In genomic region chr1:192550922-192551534, GRCh38 we compare ENCODE assay signal across 9 cellular contexts. TPM values are rescaled to one million over a fixed set of nuclear protein-coding genes. Genes with fewer than 3 reads are reported as not detected.
A peak's percentile ranks its signal among the peaks of the same experiment; 100 is the strongest.
DNase-seq lines count a peak whose midpoint lies in the region; ATAC-seq, FAIRE-seq and TF ChIP-seq lines count a peak whose summit lies in the region.
"Had no signal": no experiment of that assay in that cellular context is flagged by ENCODE, and none has a peak within 500 bp of the region (broad histone marks: within the 10 kb centered on the region; RNA-seq: fewer than 3 reads in every experiment).

No MANE protein-coding gene starts in this region.

- no peaks in the 10 kb centered on the region for H3K9me3 Mint-ChIP-seq in activated T-cell treated with anti-CD3 and anti-CD28 coated beads, Interleukin-2, amount 50 U/mL, for 4 hours

- intact Hi-C loops in tibial artery (cut with DNase I; ENCODE audit: low total_unique reads), result no loop called here

- H3K4me3 ChIP-seq in fibroblast of villous mesenchyme (ENCODE audit: low read depth, low read length), result no peak overlapping the region
- no peak overlapping the region for H3K4me3 ChIP-seq in tibial artery
- H3K4me3 ChIP-seq: body of pancreas had no signal

- H3K36me3 ChIP-seq in tibial artery, result no peaks in the 10 kb centered on the region

- no peak for DNase-seq in activated T-cell treated with anti-CD3 and anti-CD28 coated beads, Interleukin-2, amount 50 U/mL, for 4 hours
- DNase-seq in activated T-cell treated with anti-CD3 and anti-CD28 coated beads for 4 hours, result no peak
- peak; percentile 57 for DNase-seq in fibroblast of villous mesenchyme (ENCODE audit: low read depth)
- DNase-seq in tibial artery, result no peak
- no peak for DNase-seq in NCI-H446 treated with DMSO at 0.1 percent for 48 hours (lab: John Stamatoyannopoulos, UW)
- DNase-seq in frontal cortex (ENCODE audit: low spot score in 2 of 2), result no peak

- H3K4me3 Mint-ChIP-seq in activated T-cell treated with anti-CD3 and anti-CD28 coated beads, Interleukin-2, amount 50 U/mL, for 4 hours, result no peak overlapping the region

- no peaks in the 10 kb centered on the region for H3K9me3 ChIP-seq in tibial artery
- H3K9me3 ChIP-seq: body of pancreas had no signal

- TF ChIP-seq CTCF in fibroblast of villous mesenchyme (IDR thresholded peaks at IDR 0.05; ENCODE audit: insufficient read depth, low read depth, low read length), result no peak
- TF ChIP-seq CTCF in tibial artery (IDR thresholded peaks at IDR 0.05), result no peak

- no peaks in the 10 kb centered on the region for H3K27me3 ChIP-seq in tibial artery
- H3K27me3 ChIP-seq: body of pancreas had no signal

- H3K27me3 Mint-ChIP-seq in activated T-cell treated with anti-CD3 and anti-CD28 coated beads, Interleukin-2, amount 50 U/mL, for 4 hours (ENCODE audit: low read depth), result no peaks in the 10 kb centered on the region

- H3K4me1 ChIP-seq in tibial artery, result peaks cover 0 to 16% (median 0%) of the 10 kb centered on the region in 4 donors

- H3K4me1 Mint-ChIP-seq in activated T-cell treated with anti-CD3 and anti-CD28 coated beads, Interleukin-2, amount 50 U/mL, for 4 hours (ENCODE audit: low read depth), result peaks cover 53% of the 10 kb centered on the region

- no peaks in the 10 kb centered on the region for H3K36me3 Mint-ChIP-seq in activated T-cell treated with anti-CD3 and anti-CD28 coated beads, Interleukin-2, amount 50 U/mL, for 4 hours (ENCODE audit: insufficient read depth)

- FAIRE-seq in frontal cortex (lab: Jason Lieb, UNC), result no peak

- ATAC-seq in activated T-cell treated with anti-CD3 and anti-CD28 coated beads, Interleukin-2, amount 50 U/mL, for 4 hours, result peak; percentile 74 to 84
- ATAC-seq in HG02938 (IDR thresholded peaks at IDR 0.05; ENCODE audit: unreplicated experiment), result peak; percentile 46
- ATAC-seq: body of pancreas had no signal

- no peak overlapping the region for H3K27ac ChIP-seq in tibial artery

TF ChIP-seq in PFSK-1, 5 proteins besides CTCF, POLR2A, EP300 and RAD21:
- no peak for TF ChIP-seq SIN3A (IDR thresholded peaks at IDR 0.05; ENCODE audit: borderline replicate concordance, insufficient read depth, low read length)
- TF ChIP-seq TAF1 (IDR thresholded peaks at IDR 0.05; ENCODE audit: borderline replicate concordance, insufficient read depth, low read length), result peak; percentile 42; the same call in 1 of the 2 replicates
TF ChIP-seq in PFSK-1: peak in this region for 1.

RNA-seq across cellular contexts. Expression of gene RGS1, which starts 24.5 kb away (rescaled TPM):
- total RNA-seq in activated T-cell treated with anti-CD3 and anti-CD28 coated beads, Interleukin-2, amount 50 U/mL, for 4 hours, result 10 to 100 TPM; 31.7 to 47.6 (median 34.4) TPM
- not detected for polyA plus RNA-seq in PFSK-1 (2012; ENCODE audit: insufficient read length, low read depth)
- total RNA-seq in fibroblast of villous mesenchyme (0.32 TPM in 1 of 2 replicates, not detected in the other), frontal cortex (6.5 TPM)
